In the genomic region with DNA sequence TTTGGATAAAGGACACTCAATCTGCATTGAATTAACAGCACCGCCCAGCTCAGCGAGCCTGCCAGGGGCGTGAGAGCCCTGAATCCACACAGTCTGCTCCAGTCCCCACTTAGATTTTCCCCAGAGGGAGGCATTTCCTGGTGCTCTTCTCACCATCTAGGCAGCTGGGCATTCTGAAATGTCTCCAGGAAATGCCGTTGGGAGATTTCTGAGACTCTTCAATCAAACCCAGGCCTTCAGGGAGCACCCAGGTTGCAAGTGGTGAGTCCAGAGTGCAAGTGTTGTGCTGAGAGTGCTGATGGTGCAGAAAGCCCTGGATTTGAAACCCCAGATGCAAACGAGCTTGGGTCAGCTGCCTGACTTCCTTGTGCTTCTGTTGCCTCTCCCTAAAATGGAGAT, we compare ENCODE assay signal across 1 cellular context.
TF ChIP-seq lines count a peak whose summit lies in the region.

No MANE protein-coding gene starts in this region.

TF ChIP-seq in GM12878, 131 proteins besides CTCF, POLR2A, EP300 and RAD21:
- TF ChIP-seq, protein P1, sequence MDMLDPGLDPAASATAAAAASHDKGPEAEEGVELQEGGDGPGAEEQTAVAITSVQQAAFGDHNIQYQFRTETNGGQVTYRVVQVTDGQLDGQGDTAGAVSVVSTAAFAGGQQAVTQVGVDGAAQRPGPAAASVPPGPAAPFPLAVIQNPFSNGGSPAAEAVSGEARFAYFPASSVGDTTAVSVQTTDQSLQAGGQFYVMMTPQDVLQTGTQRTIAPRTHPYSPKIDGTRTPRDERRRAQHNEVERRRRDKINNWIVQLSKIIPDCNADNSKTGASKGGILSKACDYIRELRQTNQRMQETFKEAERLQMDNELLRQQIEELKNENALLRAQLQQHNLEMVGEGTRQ (IDR thresholded peaks at IDR 0.05; ENCODE audit: borderline replicate concordance, low read depth, low read length): no peak
- no peak for TF ChIP-seq ETV6 (conservative IDR thresholded peaks at IDR 0.05 in 1 of 2, IDR thresholded peaks at IDR 0.05 in 1 of 2; ENCODE audit: borderline replicate concordance in 1 of 2, low read depth in 1 of 2)
- TF ChIP-seq WRNIP1 (IDR thresholded peaks at IDR 0.05; ENCODE audit: borderline replicate concordance, low read depth, low read length): no peak
- TF ChIP-seq IKZF2 (IDR thresholded peaks at IDR 0.05): no peak
- no peak for TF ChIP-seq TCF7 (IDR thresholded peaks at IDR 0.05; ENCODE audit: borderline replicate concordance)
- no peak for TF ChIP-seq NFYA (IDR thresholded peaks at IDR 0.05; ENCODE audit: borderline replicate concordance, low read depth, low read length)
- no peak for TF ChIP-seq IRF4 (IDR thresholded peaks at IDR 0.05; ENCODE audit: low read depth, low read length)
- TF ChIP-seq SMAD5 (IDR thresholded peaks at IDR 0.05; ENCODE audit: low read depth): no peak
- TF ChIP-seq BACH1 (IDR thresholded peaks at IDR 0.05; ENCODE audit: borderline replicate concordance): no peak
